ENCODE assay signal across 1 cellular context in genomic region chr7:36385646-36386045, GRCh38. TPM values are rescaled to one million over a fixed set of nuclear protein-coding genes. Genes with fewer than 3 reads are reported as not detected.
"Had no signal": no experiment of that assay in that cellular context is flagged by ENCODE, and none has a peak within 500 bp of the region (broad histone marks: within the 10 kb centered on the region; RNA-seq: fewer than 3 reads in every experiment).

No MANE protein-coding gene starts in this region.

RNA-seq across cellular contexts. Expression of gene ANLN, which starts 4.0 kb away (rescaled TPM):
- polyA plus RNA-seq: naive thymus-derived CD8-positive, alpha-beta T cell had no signal
